In the genomic region with DNA sequence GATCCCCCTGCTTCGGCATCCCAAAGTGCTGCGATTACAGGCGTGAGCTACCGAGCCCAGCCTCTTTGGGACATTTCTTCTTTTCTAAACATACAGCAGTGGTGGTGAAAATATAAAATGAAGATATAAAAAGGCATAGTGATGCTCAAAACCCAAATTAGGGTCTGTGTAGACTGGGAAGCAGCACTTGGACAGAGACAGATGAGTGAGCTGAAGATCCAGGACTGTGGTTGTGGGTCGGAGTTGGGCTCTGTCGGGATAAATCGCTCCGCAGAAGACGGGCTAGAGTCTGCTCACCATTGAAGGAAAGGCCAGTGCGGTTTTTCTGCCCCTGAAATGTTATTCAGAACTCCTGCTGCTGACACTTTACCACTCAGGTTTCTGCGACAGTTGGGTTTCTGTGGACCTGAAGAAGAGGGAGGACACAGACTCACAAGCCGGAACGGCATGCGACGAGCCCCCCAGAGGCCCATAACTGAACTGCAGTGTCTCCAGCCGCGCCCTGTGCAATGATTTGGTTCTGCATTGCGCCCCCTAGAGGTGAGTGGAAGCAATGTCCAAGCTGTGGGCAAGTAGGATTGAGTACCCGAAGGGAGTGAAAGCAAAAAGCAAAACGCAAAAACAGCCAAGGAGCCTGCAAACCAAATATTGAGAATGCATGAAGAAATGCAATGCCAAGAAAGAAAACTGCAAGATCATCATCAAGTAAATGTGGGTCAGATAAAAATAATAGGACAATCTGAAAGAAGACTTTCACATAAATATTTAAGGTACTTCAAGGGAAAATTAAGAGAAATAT, we compare ENCODE assay signal across 8 cellular contexts.
DNase-seq lines count a peak whose midpoint lies in the region; ATAC-seq and TF ChIP-seq lines count a peak whose summit lies in the region.

No MANE protein-coding gene starts in this region.

- H3K27ac ChIP-seq in left ventricle myocardium inferior (replicated peaks): no peak overlapping the region

- H3K4me1 ChIP-seq in left ventricle myocardium inferior: no peaks in the 10 kb centered on the region

- intact Hi-C loops in left ventricle myocardium inferior (cut with micrococcal nuclease): no loop called here

- H3K27ac Mint-ChIP-seq in activated naive CD8-positive, alpha-beta T cell treated with anti-CD3 and anti-CD28 coated beads, Interleukin-2, amount 50 U/mL, for 24 hours: no peak overlapping the region

- H3K27me3 ChIP-seq in left ventricle myocardium inferior (ENCODE audit: low read depth): no peaks in the 10 kb centered on the region

- ATAC-seq in HG02610 (IDR thresholded peaks at IDR 0.05; ENCODE audit: unreplicated experiment): peak; percentile 99
- ATAC-seq in activated naive CD8-positive, alpha-beta T cell treated with anti-CD3 and anti-CD28 coated beads, Interleukin-2, amount 50 U/mL, for 24 hours: peak; percentile 100

- H3K4me3 Mint-ChIP-seq in activated naive CD8-positive, alpha-beta T cell treated with anti-CD3 and anti-CD28 coated beads, Interleukin-2, amount 50 U/mL, for 24 hours: no peak overlapping the region

- H3K4me3 ChIP-seq in GM12875 (ENCODE audit: low read depth, low read length) (no peak overlapping the region), left ventricle myocardium inferior (peak overlapping the region; percentile 25), retinal pigment epithelial cell (ENCODE audit: low read length) (no peak overlapping the region)

- TF ChIP-seq CTCF in GM12875 (IDR thresholded peaks at IDR 0.05; ENCODE audit: borderline replicate concordance, insufficient read depth, low read depth, low read length) (peak; percentile 99), left ventricle myocardium inferior (IDR thresholded peaks at IDR 0.05; ENCODE audit: borderline replicate concordance) (peak; percentile 98), retinal pigment epithelial cell (conservative IDR thresholded peaks at IDR 0.05; ENCODE audit: low read depth, low read length) (peak; percentile 99)

- H3K36me3 ChIP-seq in left ventricle myocardium inferior: no peaks in the 10 kb centered on the region

- H3K36me3 Mint-ChIP-seq in activated naive CD8-positive, alpha-beta T cell treated with anti-CD3 and anti-CD28 coated beads, Interleukin-2, amount 50 U/mL, for 24 hours (ENCODE audit: low read depth): no peaks in the 10 kb centered on the region

- peaks cover 8% of the 10 kb centered on the region for H3K4me1 Mint-ChIP-seq in activated naive CD8-positive, alpha-beta T cell treated with anti-CD3 and anti-CD28 coated beads, Interleukin-2, amount 50 U/mL, for 24 hours

- peaks cover 17% of the 10 kb centered on the region for H3K27me3 Mint-ChIP-seq in activated naive CD8-positive, alpha-beta T cell treated with anti-CD3 and anti-CD28 coated beads, Interleukin-2, amount 50 U/mL, for 24 hours

- H3K9me3 Mint-ChIP-seq in activated naive CD8-positive, alpha-beta T cell treated with anti-CD3 and anti-CD28 coated beads, Interleukin-2, amount 50 U/mL, for 24 hours: no peaks in the 10 kb centered on the region

- no peaks in the 10 kb centered on the region for H3K9me3 ChIP-seq in left ventricle myocardium inferior (replicated peaks)

- DNase-seq in NAMALWA (ENCODE audit: low spot score) (peak; percentile 95), T follicular helper cell (ENCODE audit: low read depth) (peak; percentile 74), left ventricle myocardium inferior (peak; percentile 76), retinal pigment epithelial cell (ENCODE audit: low read depth) (peak; percentile 31), DMS153 treated with DMSO at 0.1 percent for 48 hours (lab: John Stamatoyannopoulos, UW; ENCODE audit: unreplicated experiment) (no peak)
- DNase-seq in activated naive CD8-positive, alpha-beta T cell treated with anti-CD3 and anti-CD28 coated beads, Interleukin-2, amount 50 U/mL, for 24 hours: peak; percentile 91
